Comparison of ENCODE assay signal across 23 cellular contexts in the genomic region with DNA sequence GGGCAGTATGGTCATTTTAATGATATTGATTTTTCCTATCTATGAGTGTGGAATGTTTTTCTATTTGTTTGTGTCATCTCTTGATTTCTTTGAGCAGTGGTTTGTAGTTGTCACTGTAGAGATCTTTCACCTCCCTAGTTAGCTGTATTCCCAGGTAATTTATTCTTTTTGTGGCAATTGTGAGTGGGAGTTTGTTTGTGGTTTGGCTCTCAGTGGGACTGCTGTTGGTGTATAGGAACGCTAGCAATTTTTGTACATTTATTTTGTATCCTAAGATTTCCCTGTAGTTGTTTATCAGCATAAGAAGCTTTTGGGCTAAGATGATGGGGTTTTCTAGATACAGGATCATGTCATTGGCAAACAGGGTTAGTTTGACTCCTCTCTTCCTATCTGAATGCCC. TPM values are rescaled to one million over a fixed set of nuclear protein-coding genes. Genes with fewer than 3 reads are reported as not detected.
A peak's percentile ranks its signal among the peaks of the same experiment; 100 is the strongest.
DNase-seq lines count a peak whose midpoint lies in the region; ATAC-seq and TF ChIP-seq lines count a peak whose summit lies in the region.
"Had no signal": no experiment of that assay in that cellular context is flagged by ENCODE, and none has a peak within 500 bp of the region (broad histone marks: within the 10 kb centered on the region; RNA-seq: fewer than 3 reads in every experiment).

No MANE protein-coding gene starts in this region.

- H3K27me3 ChIP-seq in H9 (ENCODE audit: insufficient read depth, low read length) (no peaks in the 10 kb centered on the region), psoas muscle (ENCODE audit: insufficient read depth in 3 of 3, low read length in 2 of 3) (no peaks in the 10 kb centered on the region)
- H3K27me3 ChIP-seq: BE2C, BLaER1 had no signal

- no peaks in the 10 kb centered on the region for H3K27me3 Mint-ChIP-seq in H9 (ENCODE audit: low read depth)
- no peaks in the 10 kb centered on the region; the same call in 1 of the 2 replicates for H3K27me3 Mint-ChIP-seq in WTC11 (ENCODE audit: low read depth)
- H3K27me3 Mint-ChIP-seq: CD4-positive, alpha-beta memory T cell; CD4-positive, CD25-positive, alpha-beta regulatory T cell; CD8-positive, alpha-beta memory T cell had no signal

- H2AK5ac ChIP-seq in H9 (ENCODE audit: insufficient read length, low read length), result no peak overlapping the region

- no peak overlapping the region for H2BK12ac ChIP-seq in H9 (ENCODE audit: insufficient read length, low read depth, low read length)

- no peak overlapping the region for H3K14ac ChIP-seq in H9 (ENCODE audit: insufficient read depth, low read length)

- POLR2A ChIA-PET in WTC11 (lab: Charles Lee), result no interaction called here

- no peak overlapping the region for H3K18ac ChIP-seq in H9 (ENCODE audit: insufficient read length, low read depth, low read length)

- H3K56ac ChIP-seq in H9 (ENCODE audit: insufficient read length, low read depth, low read length), result no peak overlapping the region

- intact Hi-C loops in psoas muscle (cut with DNase I), result no loop called here

- no peak overlapping the region for H2BK5ac ChIP-seq in H9 (ENCODE audit: insufficient read length, low read length)

- ATAC-seq in WTC11 (no peak), psoas muscle (no peak)
- ATAC-seq: GM12878 had no signal

- H3K23ac ChIP-seq in H9 (ENCODE audit: insufficient read length, low read depth, low read length), result no peak overlapping the region

- WGBS in H9 (ENCODE audit: extremely low coverage, insufficient read length, low lambda C conversion rate), result no CpG with 5 or more reads among the region's 1 CpG
- WGBS in psoas muscle, 3 donors, result 0 to 100% (median 38%) methylated on average over 1 of the region's 1 CpG

- H4K5ac ChIP-seq in H9 (ENCODE audit: insufficient read length, low read depth, low read length), result no peak overlapping the region

- no peak overlapping the region for H2AFZ ChIP-seq in H9 (ENCODE audit: low read length)

- no peak overlapping the region for H3K4me3 ChIP-seq in psoas muscle
- H3K4me3 ChIP-seq: BLaER1, GM12878 had no signal

- DNase-seq in H9, result no peak
- DNase-seq in M059J (ENCODE audit: low read depth), result peak; percentile 51
- no peak for DNase-seq in WTC11 (ENCODE audit: low spot score)
- no peak for DNase-seq in NOMO-1 (lab: John Stamatoyannopoulos, UW; ENCODE audit: unreplicated experiment in 2 of 2)
- DNase-seq in psoas muscle, result no peak
- DNase-seq in NCI-H82 (lab: John Stamatoyannopoulos, UW), result no peak
- DNase-seq: 8988T; ACHN; BE2C; C1 segment of cervical spinal cord; CD4-positive, alpha-beta memory T cell; CD4-positive, CD25-positive, alpha-beta regulatory T cell; CD8-positive, alpha-beta memory T cell; COR-L47; DMS 273 treated with DMSO at 0.1 percent for 48 hours; DMS153; DMS79; DND-41; EL; GDM1 had no signal

- H3K4ac ChIP-seq in H9 (ENCODE audit: low read depth, low read length), result no peak overlapping the region

- TF ChIP-seq CTCF in H9 (conservative IDR thresholded peaks at IDR 0.05) (no peak), WTC11 (IDR thresholded peaks at IDR 0.05) (no peak), psoas muscle (IDR thresholded peaks at IDR 0.05) (no peak)

- no peak overlapping the region for H4K8ac ChIP-seq in H9 (replicated peaks; ENCODE audit: insufficient read length, low read depth, low read length)

- H4K91ac ChIP-seq in H9 (ENCODE audit: insufficient read length, low read depth, low read length), result no peak overlapping the region

- H3K36me3 Mint-ChIP-seq in H9 (ENCODE audit: insufficient read depth in 1 of 3, low read depth in 3 of 3) (peaks cover 45 to 71% (median 53%) of the 10 kb centered on the region in 3 experiments), WTC11 (peaks cover 31% of the 10 kb centered on the region)
- H3K36me3 Mint-ChIP-seq: CD14-positive monocyte had no signal

- no peaks in the 10 kb centered on the region for H3K23me2 ChIP-seq in H9 (ENCODE audit: insufficient read length, low read depth, low read length, poor library complexity, severe bottlenecking)

- H3K4me1 Mint-ChIP-seq in H9 (peaks cover 8 to 16% of the 10 kb centered on the region in 2 experiments; a peak in 2 of 4 replicates), WTC11 (peaks cover 15% of the 10 kb centered on the region)
- H3K4me1 Mint-ChIP-seq: CD14-positive monocyte; CD4-positive, alpha-beta memory T cell; CD4-positive, CD25-positive, alpha-beta regulatory T cell; CD8-positive, alpha-beta memory T cell had no signal

- H3K9me3 Mint-ChIP-seq in H9 (peaks cover 23 to 32% of the 10 kb centered on the region in 2 experiments), WTC11 (peaks cover 35% of the 10 kb centered on the region)

- H3K9ac ChIP-seq in H9 (ENCODE audit: extremely low read depth, insufficient read length, low read length), result no peak overlapping the region
- H3K9ac ChIP-seq: BLaER1 had no signal

- H3K79me1 ChIP-seq in H9 (ENCODE audit: insufficient read depth, low read depth, low read length, poor library complexity, severe bottlenecking), result no peaks in the 10 kb centered on the region

- H3K9me3 ChIP-seq in H9 (ENCODE audit: control insufficient read depth, low read depth, low read length), result no peaks in the 10 kb centered on the region
- peaks cover 4% of the 10 kb centered on the region for H3K9me3 ChIP-seq in psoas muscle
- H3K9me3 ChIP-seq: BE2C had no signal

- CTCF ChIA-PET in WTC11 (lab: Charles Lee), result no interaction called here

- H2BK20ac ChIP-seq in H9 (ENCODE audit: low read depth, low read length, poor library complexity, severe bottlenecking), result no peak overlapping the region

- no peak overlapping the region for H3K4me2 ChIP-seq in H9 (ENCODE audit: insufficient read depth, insufficient read length, low read length)
- H3K4me2 ChIP-seq: BLaER1 had no signal

- no peaks in the 10 kb centered on the region for H4K20me1 ChIP-seq in H9 (ENCODE audit: control insufficient read depth, insufficient read depth, insufficient read length)
- H4K20me1 ChIP-seq: BLaER1 had no signal

- no peaks in the 10 kb centered on the region for H3K36me3 ChIP-seq in psoas muscle (ENCODE audit: insufficient read depth in 1 of 2, low read depth in 1 of 2)
- H3K36me3 ChIP-seq: BE2C had no signal

- H2BK120ac ChIP-seq in H9 (ENCODE audit: low read depth, low read length, poor library complexity, severe bottlenecking), result no peak overlapping the region

- no peak overlapping the region for H3T11ph ChIP-seq in H9 (ENCODE audit: low read length)

- no peaks in the 10 kb centered on the region for H3K4me1 ChIP-seq in H9 (ENCODE audit: insufficient read depth, low read length)
- no peaks in the 10 kb centered on the region for H3K4me1 ChIP-seq in psoas muscle
- H3K4me1 ChIP-seq: BE2C, BLaER1 had no signal

- H2BK15ac ChIP-seq in H9 (ENCODE audit: low read depth, low read length), result no peak overlapping the region

- H3K27ac Mint-ChIP-seq in H9, result peak overlapping the region in 2 of 3 experiments; percentile 6; a peak in 2 of 7 replicates
- H3K27ac Mint-ChIP-seq in WTC11, result peak overlapping the region; percentile 1; the same call in 1 of the 2 replicates
- H3K27ac Mint-ChIP-seq: CD14-positive monocyte; CD4-positive, alpha-beta memory T cell; CD8-positive, alpha-beta memory T cell had no signal

- H3K79me2 ChIP-seq in H9 (ENCODE audit: insufficient read depth, low read length), result peaks cover 3% of the 10 kb centered on the region; the same call in 1 of the 2 replicates

- H3K27ac ChIP-seq in H9 (ENCODE audit: insufficient read length, low read depth, low read length), result no peak overlapping the region
- no peak overlapping the region for H3K27ac ChIP-seq in psoas muscle
- H3K27ac ChIP-seq: BLaER1 had no signal

- no peak overlapping the region for H3K4me3 Mint-ChIP-seq in H9
- no peak overlapping the region for H3K4me3 Mint-ChIP-seq in WTC11
- H3K4me3 Mint-ChIP-seq: CD14-positive monocyte; CD4-positive, alpha-beta memory T cell; CD4-positive, CD25-positive, alpha-beta regulatory T cell; CD8-positive, alpha-beta memory T cell had no signal

TF ChIP-seq in WTC11, 78 proteins besides CTCF, POLR2A, EP300 and RAD21:
- TF ChIP-seq GRHL2 (CRISPR knock-in tag; IDR thresholded peaks at IDR 0.05; ENCODE audit: insufficient replicate concordance, severe bottlenecking), result no peak
- TF ChIP-seq, protein P1, sequence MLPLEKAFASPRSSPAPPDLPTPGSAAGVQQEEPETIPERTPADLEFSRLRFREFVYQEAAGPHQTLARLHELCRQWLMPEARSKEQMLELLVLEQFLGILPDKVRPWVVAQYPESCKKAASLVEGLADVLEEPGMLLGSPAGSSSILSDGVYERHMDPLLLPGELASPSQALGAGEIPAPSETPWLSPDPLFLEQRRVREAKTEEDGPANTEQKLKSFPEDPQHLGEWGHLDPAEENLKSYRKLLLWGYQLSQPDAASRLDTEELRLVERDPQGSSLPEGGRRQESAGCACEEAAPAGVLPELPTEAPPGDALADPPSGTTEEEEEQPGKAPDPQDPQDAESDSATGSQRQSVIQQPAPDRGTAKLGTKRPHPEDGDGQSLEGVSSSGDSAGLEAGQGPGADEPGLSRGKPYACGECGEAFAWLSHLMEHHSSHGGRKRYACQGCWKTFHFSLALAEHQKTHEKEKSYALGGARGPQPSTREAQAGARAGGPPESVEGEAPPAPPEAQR (CRISPR knock-in tag; IDR thresholded peaks at IDR 0.05), result no peak
- TF ChIP-seq ZNF416 (CRISPR knock-in tag; IDR thresholded peaks at IDR 0.05), result no peak
- TF ChIP-seq OVOL2 (CRISPR knock-in tag; IDR thresholded peaks at IDR 0.05; ENCODE audit: borderline replicate concordance), result no peak
- no peak for TF ChIP-seq RORB (CRISPR knock-in tag; IDR thresholded peaks at IDR 0.05)
- TF ChIP-seq MYBL2 (CRISPR knock-in tag; IDR thresholded peaks at IDR 0.05), result no peak
- TF ChIP-seq ZNF396 (CRISPR knock-in tag; IDR thresholded peaks at IDR 0.05; ENCODE audit: borderline replicate concordance), result no peak
- no peak for TF ChIP-seq ZNF671 (CRISPR knock-in tag; IDR thresholded peaks at IDR 0.05)
- no peak for TF ChIP-seq CREM (CRISPR knock-in tag; IDR thresholded peaks at IDR 0.05)
- no peak for TF ChIP-seq IRF2 (CRISPR knock-in tag; IDR thresholded peaks at IDR 0.05; ENCODE audit: borderline replicate concordance, low read depth)
TF ChIP-seq in WTC11: peak in this region for 0.

RNA-seq across cellular contexts. Expression of gene NBEA, which starts 28.9 kb away (rescaled TPM):
- total RNA-seq in H9 (2021) (16.3 and 17.3 TPM in 2 replicates), WTC11 (2021) (19.4 to 21.0 TPM (median 20.9 TPM) in 3 replicates), psoas muscle (1 to 10 TPM; 1.2 to 5.3 (median 4.7) TPM)
- total RNA-seq in M059J (2014; rRNA removed; shearing (Covaris generic)), result 2.9 and 6.4 TPM in 2 replicates
- 1 to 10 TPM in 2 of 3 donors, under 1 TPM in 1; 0.99 to 1.5 (median 1.3) TPM for polyA plus RNA-seq in psoas muscle
